ENCODE assay signal across 13 cellular contexts in the genomic region with DNA sequence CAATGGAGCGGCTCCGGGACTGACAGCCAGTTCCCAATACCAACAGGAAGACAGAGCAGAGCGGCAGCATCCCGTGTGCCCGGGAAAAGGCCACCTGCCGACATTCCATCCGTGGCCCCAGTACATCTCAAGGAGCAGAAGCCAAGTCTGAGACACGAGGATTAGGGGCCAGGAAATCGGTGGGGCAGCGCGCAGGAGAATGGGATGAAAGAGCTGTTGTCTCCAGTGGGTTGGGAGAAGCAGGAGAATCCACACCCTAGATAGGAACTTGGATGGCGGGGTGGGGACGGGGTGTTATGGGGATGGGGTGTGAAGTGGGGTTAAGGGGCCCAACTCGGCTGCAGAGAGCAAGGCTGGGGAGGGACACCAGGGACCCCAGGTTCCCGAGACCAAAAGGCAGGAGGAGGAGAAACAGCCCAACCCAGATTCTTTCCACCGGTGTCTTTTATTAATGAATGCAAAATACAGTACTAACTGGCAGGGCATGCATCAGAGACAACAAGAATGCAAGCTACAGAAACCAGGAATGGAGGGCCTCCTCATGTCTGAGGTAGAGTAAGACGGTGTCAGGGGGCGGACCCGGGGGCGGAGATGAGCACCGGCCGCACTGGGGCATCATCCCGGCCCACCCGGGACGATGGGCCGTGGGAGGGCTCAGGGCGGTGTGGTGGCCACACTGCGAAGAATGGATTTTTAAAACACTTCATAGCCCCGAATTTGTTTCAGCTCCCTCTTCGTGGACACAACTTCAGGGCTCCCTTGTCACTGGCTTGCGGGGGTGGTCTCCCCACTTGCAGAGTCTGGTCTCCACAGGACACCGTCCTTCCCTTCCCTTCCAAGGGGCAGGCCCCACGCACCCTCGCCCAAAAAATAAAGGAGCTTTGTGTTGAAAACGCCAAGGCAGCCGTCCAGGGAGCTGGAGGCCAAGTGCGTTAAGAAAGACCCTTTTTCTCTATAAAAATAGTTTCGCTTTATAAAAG. TPM values are rescaled to one million over a fixed set of nuclear protein-coding genes. Genes with fewer than 3 reads are reported as not detected.
DNase-seq lines count a peak whose midpoint lies in the region; ATAC-seq and TF ChIP-seq lines count a peak whose summit lies in the region.
"Had no signal": no experiment of that assay in that cellular context is flagged by ENCODE, and none has a peak within 500 bp of the region (broad histone marks: within the 10 kb centered on the region; RNA-seq: fewer than 3 reads in every experiment).

No MANE protein-coding gene starts in this region.

- ATAC-seq in DND-41 (ENCODE audit: insufficient read depth, low read depth) (no peak), T-helper 17 cell (no peak), GM18909 (IDR thresholded peaks at IDR 0.05; ENCODE audit: poor library complexity, unreplicated experiment) (no peak), HG03159 (IDR thresholded peaks at IDR 0.05; ENCODE audit: unreplicated experiment) (no peak)
- ATAC-seq: CD8-positive, alpha-beta T cell; T-cell had no signal

- H3K27ac ChIP-seq in DND-41 (ENCODE audit: low read length) = peak overlapping the region; percentile 78; the same call in 1 of the 2 replicates

- peaks cover 44% of the 10 kb centered on the region for H3K4me1 ChIP-seq in DND-41 (ENCODE audit: insufficient read depth, low read length)
- peaks cover 18% of the 10 kb centered on the region for H3K4me1 ChIP-seq in BE2C

- H3K36me3 Mint-ChIP-seq in T-helper 17 cell (ENCODE audit: low read depth) = no peaks in the 10 kb centered on the region
- H3K36me3 Mint-ChIP-seq: CD8-positive, alpha-beta T cell had no signal

- H3K4me3 ChIP-seq in DND-41 (ENCODE audit: low read depth in 1 of 2, low read length in 2 of 2) = no peak overlapping the region
- H3K4me3 ChIP-seq in BE2C (ENCODE audit: low read depth, low read length) = no peak overlapping the region

- H3K4me3 Mint-ChIP-seq in T-helper 17 cell = no peak overlapping the region
- H3K4me3 Mint-ChIP-seq: CD8-positive, alpha-beta T cell; naive B cell; T-cell had no signal

- H3K4me2 ChIP-seq in DND-41 (ENCODE audit: insufficient read depth, low read length) = no peak overlapping the region

- H3K4me1 Mint-ChIP-seq in T-helper 17 cell = no peaks in the 10 kb centered on the region

- intact Hi-C loops in head of caudate nucleus (cut with DNase I) (loop anchor here (5.0 kb wide), 1 partner anchor 110 kb away; no protein-coding TSS in a partner anchor), posterior cingulate gyrus (cut with DNase I) (no loop called here)

- H3K79me2 ChIP-seq in DND-41 (ENCODE audit: insufficient read depth, low read length) = no peaks in the 10 kb centered on the region

- H3K27me3 ChIP-seq in DND-41 (ENCODE audit: insufficient read depth, low read length, poor library complexity) (no peaks in the 10 kb centered on the region), BE2C (no peaks in the 10 kb centered on the region)

- peak; percentile 3 for DNase-seq in DND-41
- DNase-seq in T-helper 17 cell = peak; percentile 2 to 5 (median 3)
- DNase-seq in head of caudate nucleus = peak in 29 of 42 donors; percentile 2 to 46 (median 15)
- DNase-seq in posterior cingulate gyrus = peak; percentile 1 to 81 (median 12)
- DNase-seq in BE2C = no peak
- no peak for DNase-seq in COLO668 (lab: John Stamatoyannopoulos, UW; ENCODE audit: unreplicated experiment)
- DNase-seq: erythroblast, GOT3, naive B cell had no signal

- no peaks in the 10 kb centered on the region for H3K27me3 Mint-ChIP-seq in T-helper 17 cell
- H3K27me3 Mint-ChIP-seq: naive B cell, T-cell had no signal

- no peaks in the 10 kb centered on the region for H4K20me1 ChIP-seq in DND-41 (ENCODE audit: insufficient read depth, low read length)

- no peak for TF ChIP-seq CTCF in DND-41 (IDR thresholded peaks at IDR 0.05; ENCODE audit: borderline replicate concordance, extremely low read depth, low read length, poor library complexity, severe bottlenecking)
- TF ChIP-seq CTCF in BE2C (IDR thresholded peaks at IDR 0.05; ENCODE audit: low read depth, low read length) = no peak

- H3K9me3 ChIP-seq in DND-41 (ENCODE audit: insufficient read depth, low read length, severe bottlenecking) (no peaks in the 10 kb centered on the region), T-helper 17 cell (ENCODE audit: control insufficient read depth, low read length, poor library complexity, severe bottlenecking) (no peaks in the 10 kb centered on the region), BE2C (no peaks in the 10 kb centered on the region)

- H3K9ac ChIP-seq in DND-41 (ENCODE audit: low read depth, low read length) = no peak overlapping the region

- no peaks in the 10 kb centered on the region for H3K36me3 ChIP-seq in DND-41 (ENCODE audit: insufficient read depth, low read length)
- H3K36me3 ChIP-seq in BE2C = peaks cover 21% of the 10 kb centered on the region

- H3K27ac Mint-ChIP-seq in T-helper 17 cell = no peak overlapping the region
- H3K27ac Mint-ChIP-seq: CD8-positive, alpha-beta T cell; T-cell had no signal

- no peak overlapping the region for H2AFZ ChIP-seq in DND-41 (ENCODE audit: low read depth, low read length)

RNA-seq across cellular contexts. Expression of gene BEGAIN, which starts 50.2 kb away (rescaled TPM):
- total RNA-seq in T-helper 17 cell = 1 to 10 TPM in 1 of 2 donors, under 1 TPM in 1; 0.50 to 4.5 TPM
- 178 TPM for polyA plus RNA-seq in BE2C (2012; ENCODE audit: insufficient read depth, insufficient read length, low read depth)

Comparison
In these comparisons a context has a peak if more than half of its experiments do, and no peak if none do; other contexts are left out.
1. DNase-seq: peak in DND-41 (single experiment), T-helper 17 cell (3 of 3), head of caudate nucleus (29 of 42) and posterior cingulate gyrus (10 of 10); none in BE2C (single experiment) and COLO668 (single experiment).